1 cellular context compared by ENCODE assay signal in the genomic region with DNA sequence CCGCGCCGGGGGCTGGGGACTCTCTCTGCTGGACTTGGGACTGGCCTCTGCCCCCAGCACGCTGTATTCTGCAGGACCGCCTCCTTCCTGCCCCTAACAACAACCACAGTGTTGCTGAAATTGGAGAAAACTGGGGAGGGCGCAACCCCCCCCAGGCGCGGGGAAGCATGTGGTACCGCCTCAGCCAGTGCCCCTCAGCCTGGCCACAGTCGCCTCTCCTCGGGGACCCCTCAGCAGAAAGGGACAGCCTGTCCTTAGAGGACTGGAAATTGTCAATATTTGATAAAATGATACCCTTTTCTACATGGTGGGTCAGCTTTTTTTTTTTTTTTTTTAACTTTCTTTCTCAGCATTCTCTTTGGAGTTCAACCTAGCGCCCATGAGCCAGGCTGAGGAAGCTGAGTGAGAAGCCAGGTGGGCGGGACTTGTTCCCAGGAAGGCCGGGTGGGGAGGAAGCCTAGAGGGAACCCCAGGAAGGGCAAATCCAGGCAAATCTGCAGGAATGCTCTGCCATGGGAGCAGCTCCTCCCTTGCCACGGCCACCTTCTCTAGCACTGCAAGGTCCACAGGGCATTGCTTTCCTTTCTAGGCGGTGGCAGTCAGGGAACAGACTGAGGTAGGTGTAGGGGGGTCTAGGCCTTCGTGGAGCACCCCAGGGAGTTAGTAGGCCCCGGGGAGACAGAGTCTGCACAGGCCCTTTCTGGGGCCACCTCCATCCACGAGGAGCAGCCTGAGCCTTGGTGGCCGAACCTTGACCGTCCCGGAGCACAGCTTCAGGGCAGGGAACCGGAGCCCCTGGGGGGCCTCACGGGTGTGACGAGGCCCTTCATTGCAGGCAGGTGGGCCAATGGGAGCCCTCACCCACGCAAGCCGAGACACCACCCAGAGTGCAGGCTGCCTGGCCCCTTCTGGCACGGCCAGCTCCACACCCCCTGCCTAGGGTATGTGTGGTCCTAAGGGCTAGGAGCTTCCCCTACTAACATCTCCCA.
TF ChIP-seq lines count a peak whose summit lies in the region.

No MANE protein-coding gene starts in this region.

TF ChIP-seq in HepG2, 621 proteins besides CTCF, POLR2A, EP300 and RAD21 (continues in another document):
- no peak for TF ChIP-seq NFIC (IDR thresholded peaks at IDR 0.05; ENCODE audit: low read length)
- no peak for TF ChIP-seq SOX13 (IDR thresholded peaks at IDR 0.05)
- peak in 1 of 2 experiments; percentile 41; a peak in 1 of 4 replicates for TF ChIP-seq SOX13 (CRISPR knock-in tag; conservative IDR thresholded peaks at IDR 0.05 in 1 of 2, IDR thresholded peaks at IDR 0.05 in 1 of 2)
- TF ChIP-seq NAIF1 (CRISPR knock-in tag; IDR thresholded peaks at IDR 0.05; ENCODE audit: borderline replicate concordance), result peak; percentile 18; the same call in 1 of the 2 replicates
- TF ChIP-seq, protein P1, sequence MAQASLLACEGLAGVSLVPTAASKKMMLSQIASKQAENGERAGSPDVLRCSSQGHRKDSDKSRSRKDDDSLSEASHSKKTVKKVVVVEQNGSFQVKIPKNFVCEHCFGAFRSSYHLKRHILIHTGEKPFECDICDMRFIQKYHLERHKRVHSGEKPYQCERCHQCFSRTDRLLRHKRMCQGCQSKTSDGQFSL (CRISPR knock-in tag; IDR thresholded peaks at IDR 0.05), result 0 out of 2 replicates have a peak, but pooled peaks have one; percentile 76
- TF ChIP-seq MTA3 (CRISPR knock-in tag; IDR thresholded peaks at IDR 0.05), result no peak
- 0 out of 2 replicates have a peak, but pooled peaks have one; percentile 42 for TF ChIP-seq ZFP37 (CRISPR knock-in tag; IDR thresholded peaks at IDR 0.05; ENCODE audit: borderline replicate concordance)
- TF ChIP-seq SNAPC2 (CRISPR knock-in tag; IDR thresholded peaks at IDR 0.05), result peak; percentile 77; the same call in 1 of the 2 replicates
- TF ChIP-seq, protein P2, sequence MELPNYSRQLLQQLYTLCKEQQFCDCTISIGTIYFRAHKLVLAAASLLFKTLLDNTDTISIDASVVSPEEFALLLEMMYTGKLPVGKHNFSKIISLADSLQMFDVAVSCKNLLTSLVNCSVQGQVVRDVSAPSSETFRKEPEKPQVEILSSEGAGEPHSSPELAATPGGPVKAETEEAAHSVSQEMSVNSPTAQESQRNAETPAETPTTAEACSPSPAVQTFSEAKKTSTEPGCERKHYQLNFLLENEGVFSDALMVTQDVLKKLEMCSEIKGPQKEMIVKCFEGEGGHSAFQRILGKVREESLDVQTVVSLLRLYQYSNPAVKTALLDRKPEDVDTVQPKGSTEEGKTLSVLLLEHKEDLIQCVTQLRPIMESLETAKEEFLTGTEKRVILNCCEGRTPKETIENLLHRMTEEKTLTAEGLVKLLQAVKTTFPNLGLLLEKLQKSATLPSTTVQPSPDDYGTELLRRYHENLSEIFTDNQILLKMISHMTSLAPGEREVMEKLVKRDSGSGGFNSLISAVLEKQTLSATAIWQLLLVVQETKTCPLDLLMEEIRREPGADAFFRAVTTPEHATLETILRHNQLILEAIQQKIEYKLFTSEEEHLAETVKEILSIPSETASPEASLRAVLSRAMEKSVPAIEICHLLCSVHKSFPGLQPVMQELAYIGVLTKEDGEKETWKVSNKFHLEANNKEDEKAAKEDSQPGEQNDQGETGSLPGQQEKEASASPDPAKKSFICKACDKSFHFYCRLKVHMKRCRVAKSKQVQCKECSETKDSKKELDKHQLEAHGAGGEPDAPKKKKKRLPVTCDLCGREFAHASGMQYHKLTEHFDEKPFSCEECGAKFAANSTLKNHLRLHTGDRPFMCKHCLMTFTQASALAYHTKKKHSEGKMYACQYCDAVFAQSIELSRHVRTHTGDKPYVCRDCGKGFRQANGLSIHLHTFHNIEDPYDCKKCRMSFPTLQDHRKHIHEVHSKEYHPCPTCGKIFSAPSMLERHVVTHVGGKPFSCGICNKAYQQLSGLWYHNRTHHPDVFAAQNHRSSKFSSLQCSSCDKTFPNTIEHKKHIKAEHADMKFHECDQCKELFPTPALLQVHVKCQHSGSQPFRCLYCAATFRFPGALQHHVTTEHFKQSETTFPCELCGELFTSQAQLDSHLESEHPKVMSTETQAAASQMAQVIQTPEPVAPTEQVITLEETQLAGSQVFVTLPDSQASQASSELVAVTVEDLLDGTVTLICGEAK (IDR thresholded peaks at IDR 0.05), result no peak
- TF ChIP-seq, protein P2 (CRISPR knock-in tag; IDR thresholded peaks at IDR 0.05), result no peak
- TF ChIP-seq RNF2 (conservative IDR thresholded peaks at IDR 0.05; ENCODE audit: low read depth), result no peak
- TF ChIP-seq PRPF4 (IDR thresholded peaks at IDR 0.05; ENCODE audit: low read depth, low read length, poor library complexity, severe bottlenecking), result no peak
- TF ChIP-seq ONECUT2 (CRISPR knock-in tag; IDR thresholded peaks at IDR 0.05), result no peak
- TF ChIP-seq, protein P3, sequence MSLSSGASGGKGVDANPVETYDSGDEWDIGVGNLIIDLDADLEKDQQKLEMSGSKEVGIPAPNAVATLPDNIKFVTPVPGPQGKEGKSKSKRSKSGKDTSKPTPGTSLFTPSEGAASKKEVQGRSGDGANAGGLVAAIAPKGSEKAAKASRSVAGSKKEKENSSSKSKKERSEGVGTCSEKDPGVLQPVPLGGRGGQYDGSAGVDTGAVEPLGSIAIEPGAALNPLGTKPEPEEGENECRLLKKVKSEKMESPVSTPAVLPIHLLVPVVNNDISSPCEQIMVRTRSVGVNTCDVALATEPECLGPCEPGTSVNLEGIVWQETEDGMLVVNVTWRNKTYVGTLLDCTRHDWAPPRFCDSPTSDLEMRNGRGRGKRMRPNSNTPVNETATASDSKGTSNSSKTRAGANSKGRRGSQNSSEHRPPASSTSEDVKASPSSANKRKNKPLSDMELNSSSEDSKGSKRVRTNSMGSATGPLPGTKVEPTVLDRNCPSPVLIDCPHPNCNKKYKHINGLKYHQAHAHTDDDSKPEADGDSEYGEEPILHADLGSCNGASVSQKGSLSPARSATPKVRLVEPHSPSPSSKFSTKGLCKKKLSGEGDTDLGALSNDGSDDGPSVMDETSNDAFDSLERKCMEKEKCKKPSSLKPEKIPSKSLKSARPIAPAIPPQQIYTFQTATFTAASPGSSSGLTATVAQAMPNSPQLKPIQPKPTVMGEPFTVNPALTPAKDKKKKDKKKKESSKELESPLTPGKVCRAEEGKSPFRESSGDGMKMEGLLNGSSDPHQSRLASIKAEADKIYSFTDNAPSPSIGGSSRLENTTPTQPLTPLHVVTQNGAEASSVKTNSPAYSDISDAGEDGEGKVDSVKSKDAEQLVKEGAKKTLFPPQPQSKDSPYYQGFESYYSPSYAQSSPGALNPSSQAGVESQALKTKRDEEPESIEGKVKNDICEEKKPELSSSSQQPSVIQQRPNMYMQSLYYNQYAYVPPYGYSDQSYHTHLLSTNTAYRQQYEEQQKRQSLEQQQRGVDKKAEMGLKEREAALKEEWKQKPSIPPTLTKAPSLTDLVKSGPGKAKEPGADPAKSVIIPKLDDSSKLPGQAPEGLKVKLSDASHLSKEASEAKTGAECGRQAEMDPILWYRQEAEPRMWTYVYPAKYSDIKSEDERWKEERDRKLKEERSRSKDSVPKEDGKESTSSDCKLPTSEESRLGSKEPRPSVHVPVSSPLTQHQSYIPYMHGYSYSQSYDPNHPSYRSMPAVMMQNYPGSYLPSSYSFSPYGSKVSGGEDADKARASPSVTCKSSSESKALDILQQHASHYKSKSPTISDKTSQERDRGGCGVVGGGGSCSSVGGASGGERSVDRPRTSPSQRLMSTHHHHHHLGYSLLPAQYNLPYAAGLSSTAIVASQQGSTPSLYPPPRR (CRISPR knock-in tag; IDR thresholded peaks at IDR 0.05; ENCODE audit: borderline replicate concordance), result peak; percentile 59
- peak; percentile 77 for TF ChIP-seq SIX4 (CRISPR knock-in tag; IDR thresholded peaks at IDR 0.05)
- TF ChIP-seq, protein P4, sequence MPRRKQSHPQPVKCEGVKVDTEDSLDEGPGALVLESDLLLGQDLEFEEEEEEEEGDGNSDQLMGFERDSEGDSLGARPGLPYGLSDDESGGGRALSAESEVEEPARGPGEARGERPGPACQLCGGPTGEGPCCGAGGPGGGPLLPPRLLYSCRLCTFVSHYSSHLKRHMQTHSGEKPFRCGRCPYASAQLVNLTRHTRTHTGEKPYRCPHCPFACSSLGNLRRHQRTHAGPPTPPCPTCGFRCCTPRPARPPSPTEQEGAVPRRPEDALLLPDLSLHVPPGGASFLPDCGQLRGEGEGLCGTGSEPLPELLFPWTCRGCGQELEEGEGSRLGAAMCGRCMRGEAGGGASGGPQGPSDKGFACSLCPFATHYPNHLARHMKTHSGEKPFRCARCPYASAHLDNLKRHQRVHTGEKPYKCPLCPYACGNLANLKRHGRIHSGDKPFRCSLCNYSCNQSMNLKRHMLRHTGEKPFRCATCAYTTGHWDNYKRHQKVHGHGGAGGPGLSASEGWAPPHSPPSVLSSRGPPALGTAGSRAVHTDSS (CRISPR knock-in tag; conservative IDR thresholded peaks at IDR 0.05), result 0 out of 2 replicates have a peak, but pooled peaks have one; percentile 27
- TF ChIP-seq CBX2 (IDR thresholded peaks at IDR 0.05; ENCODE audit: low read depth, low read length), result no peak
- no peak for TF ChIP-seq CBX2 (CRISPR knock-in tag; IDR thresholded peaks at IDR 0.05; ENCODE audit: low read depth)
- TF ChIP-seq AGO2 (optimal IDR thresholded peaks at IDR 0.05; ENCODE audit: low read depth, low read length), result peak; percentile 48
- TF ChIP-seq, protein P5, sequence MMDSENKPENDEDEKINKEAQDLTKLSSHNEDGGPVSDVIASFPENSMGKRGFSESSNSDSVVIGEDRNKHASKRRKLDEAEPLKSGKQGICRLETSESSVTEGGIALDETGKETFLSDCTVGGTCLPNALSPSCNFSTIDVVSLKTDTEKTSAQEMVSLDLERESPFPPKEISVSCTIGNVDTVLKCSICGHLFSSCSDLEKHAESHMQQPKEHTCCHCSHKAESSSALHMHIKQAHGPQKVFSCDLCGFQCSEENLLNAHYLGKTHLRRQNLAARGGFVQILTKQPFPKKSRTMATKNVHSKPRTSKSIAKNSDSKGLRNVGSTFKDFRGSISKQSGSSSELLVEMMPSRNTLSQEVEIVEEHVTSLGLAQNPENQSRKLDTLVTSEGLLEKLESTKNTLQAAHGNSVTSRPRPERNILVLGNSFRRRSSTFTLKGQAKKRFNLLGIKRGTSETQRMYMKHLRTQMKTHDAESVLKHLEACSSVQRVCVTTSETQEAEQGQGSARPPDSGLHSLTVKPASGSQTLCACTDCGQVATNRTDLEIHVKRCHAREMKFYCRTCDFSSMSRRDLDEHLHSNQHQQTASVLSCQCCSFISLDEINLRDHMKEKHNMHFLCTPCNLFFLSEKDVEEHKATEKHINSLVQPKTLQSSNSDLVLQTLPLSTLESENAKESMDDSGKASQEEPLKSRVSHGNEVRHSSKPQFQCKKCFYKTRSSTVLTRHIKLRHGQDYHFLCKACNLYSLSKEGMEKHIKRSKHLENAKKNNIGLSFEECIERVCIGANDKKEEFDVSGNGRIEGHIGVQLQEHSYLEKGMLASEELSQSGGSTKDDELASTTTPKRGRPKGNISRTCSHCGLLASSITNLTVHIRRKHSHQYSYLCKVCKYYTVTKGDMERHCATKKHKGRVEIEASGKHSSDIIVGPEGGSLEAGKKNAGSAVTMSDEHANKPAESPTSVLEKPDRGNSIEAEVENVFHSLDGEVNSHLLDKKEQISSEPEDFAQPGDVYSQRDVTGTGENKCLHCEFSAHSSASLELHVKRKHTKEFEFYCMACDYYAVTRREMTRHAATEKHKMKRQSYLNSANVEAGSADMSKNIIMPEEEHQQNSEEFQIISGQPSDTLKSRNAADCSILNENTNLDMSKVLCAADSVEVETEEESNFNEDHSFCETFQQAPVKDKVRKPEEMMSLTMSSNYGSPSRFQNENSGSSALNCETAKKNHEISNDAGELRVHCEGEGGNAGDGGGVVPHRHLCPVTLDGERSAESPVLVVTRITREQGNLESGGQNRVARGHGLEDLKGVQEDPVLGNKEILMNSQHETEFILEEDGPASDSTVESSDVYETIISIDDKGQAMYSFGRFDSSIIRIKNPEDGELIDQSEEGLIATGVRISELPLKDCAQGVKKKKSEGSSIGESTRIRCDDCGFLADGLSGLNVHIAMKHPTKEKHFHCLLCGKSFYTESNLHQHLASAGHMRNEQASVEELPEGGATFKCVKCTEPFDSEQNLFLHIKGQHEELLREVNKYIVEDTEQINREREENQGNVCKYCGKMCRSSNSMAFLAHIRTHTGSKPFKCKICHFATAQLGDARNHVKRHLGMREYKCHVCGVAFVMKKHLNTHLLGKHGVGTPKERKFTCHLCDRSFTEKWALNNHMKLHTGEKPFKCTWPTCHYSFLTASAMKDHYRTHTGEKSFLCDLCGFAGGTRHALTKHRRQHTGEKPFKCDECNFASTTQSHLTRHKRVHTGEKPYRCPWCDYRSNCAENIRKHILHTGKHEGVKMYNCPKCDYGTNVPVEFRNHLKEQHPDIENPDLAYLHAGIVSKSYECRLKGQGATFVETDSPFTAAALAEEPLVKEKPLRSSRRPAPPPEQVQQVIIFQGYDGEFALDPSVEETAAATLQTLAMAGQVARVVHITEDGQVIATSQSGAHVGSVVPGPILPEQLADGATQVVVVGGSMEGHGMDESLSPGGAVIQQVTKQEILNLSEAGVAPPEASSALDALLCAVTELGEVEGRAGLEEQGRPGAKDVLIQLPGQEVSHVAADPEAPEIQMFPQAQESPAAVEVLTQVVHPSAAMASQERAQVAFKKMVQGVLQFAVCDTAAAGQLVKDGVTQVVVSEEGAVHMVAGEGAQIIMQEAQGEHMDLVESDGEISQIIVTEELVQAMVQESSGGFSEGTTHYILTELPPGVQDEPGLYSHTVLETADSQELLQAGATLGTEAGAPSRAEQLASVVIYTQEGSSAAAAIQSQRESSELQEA (CRISPR knock-in tag; IDR thresholded peaks at IDR 0.05; ENCODE audit: not compliant biosample characterization), result no peak
- TF ChIP-seq ZNF564 (CRISPR knock-in tag; IDR thresholded peaks at IDR 0.05), result no peak
